23 cellular contexts compared by ENCODE assay signal in the genomic region with DNA sequence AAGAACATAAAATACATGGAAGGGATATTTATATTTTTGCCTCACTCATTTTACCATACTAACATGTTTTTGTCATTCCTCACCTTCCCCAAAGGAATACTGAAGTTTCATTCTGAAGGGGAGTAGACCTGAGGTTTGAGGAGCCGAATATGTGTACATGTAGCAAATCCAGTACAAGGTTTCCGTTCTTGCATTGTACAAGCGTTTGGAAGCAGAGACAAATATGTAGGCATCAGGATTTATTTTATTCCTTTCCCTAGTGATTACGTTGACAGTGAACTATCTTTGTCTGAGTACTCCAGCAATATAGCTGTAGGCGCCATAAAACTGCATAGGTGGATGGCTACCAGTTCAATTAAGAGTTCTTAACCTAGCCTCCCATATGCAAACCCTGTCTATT.
"Had no signal": no experiment of that assay in that cellular context is flagged by ENCODE, and none has a peak within 500 bp of the region (broad histone marks: within the 10 kb centered on the region; RNA-seq: fewer than 3 reads in every experiment).

No MANE protein-coding gene starts in this region.

- H3K4me1 ChIP-seq: colonic mucosa had no signal

- H3K4me3 ChIP-seq: colonic mucosa, pancreas, right lobe of liver, SK-N-MC, smooth muscle cell, transverse colon had no signal

- H3K27ac ChIP-seq: brain microvascular endothelial cell, colonic mucosa, neutrophil, pancreas, right lobe of liver, SK-N-MC had no signal

- H3K27me3 ChIP-seq: brain microvascular endothelial cell, colonic mucosa, neutrophil, pancreas, right lobe of liver, transverse colon had no signal

- H3K36me3 Mint-ChIP-seq: activated naive CD4-positive, alpha-beta T cell treated with anti-CD3 and anti-CD28 coated beads, Interleukin-2, amount 10 ng/mL, durations not matched to agents 7 days and 5 days; stimulated activated memory B cell treated with anti-CD40 and anti-IgM and Interleukin-4, amounts not matched to agents 10 μg/mL and 1 μg/mL and 100 μg/mL, for 72 hours had no signal

- H3K4me3 Mint-ChIP-seq: activated CD4-positive, alpha-beta memory T cell treated with anti-CD3 and anti-CD28 coated beads, Interleukin-2, amount 10 ng/mL, durations not matched to agents 7 days and 5 days; activated naive CD4-positive, alpha-beta T cell treated with anti-CD3 and anti-CD28 coated beads, Interleukin-2, amount 10 ng/mL, durations not matched to agents 7 days and 5 days; activated T-cell treated with anti-CD3 and anti-CD28 coated beads, Interleukin-2, amount 50 U/mL, for 72 hours; nephron; stimulated activated memory B cell treated with anti-CD40 and anti-IgM and Interleukin-4, amounts not matched to agents 10 μg/mL and 1 μg/mL and 100 μg/mL, for 72 hours; T-helper 17 cell had no signal

- ATAC-seq: activated T-cell treated with anti-CD3 and anti-CD28 coated beads, Interleukin-2, amount 50 U/mL, for 72 hours; pancreas; right lobe of liver; stimulated activated memory B cell treated with anti-CD40 and anti-IgM and Interleukin-4, amounts not matched to agents 10 μg/mL and 1 μg/mL and 100 μg/mL, for 72 hours; T-helper 17 cell had no signal

- H3K27ac Mint-ChIP-seq: activated CD4-positive, alpha-beta memory T cell treated with anti-CD3 and anti-CD28 coated beads, Interleukin-2, amount 10 ng/mL, durations not matched to agents 7 days and 5 days; activated naive CD4-positive, alpha-beta T cell treated with anti-CD3 and anti-CD28 coated beads, Interleukin-2, amount 10 ng/mL, durations not matched to agents 7 days and 5 days; stimulated activated memory B cell treated with anti-CD40 and anti-IgM and Interleukin-4, amounts not matched to agents 10 μg/mL and 1 μg/mL and 100 μg/mL, for 72 hours; T-helper 17 cell had no signal

- H3K27me3 Mint-ChIP-seq: activated CD4-positive, alpha-beta memory T cell treated with anti-CD3 and anti-CD28 coated beads, Interleukin-2, amount 10 ng/mL, durations not matched to agents 7 days and 5 days; activated naive CD4-positive, alpha-beta T cell treated with anti-CD3 and anti-CD28 coated beads, Interleukin-2, amount 10 ng/mL, durations not matched to agents 7 days and 5 days had no signal

- DNase-seq: activated CD4-positive, alpha-beta memory T cell treated with anti-CD3 and anti-CD28 coated beads, Interleukin-2, amount 10 ng/mL, durations not matched to agents 7 days and 5 days; activated CD4-positive, alpha-beta T cell treated with anti-CD3 and anti-CD28 coated beads for 48 hours; activated CD4-positive, CD25-positive, alpha-beta regulatory T cell; activated effector memory CD4-positive, alpha-beta T cell treated with Interleukin-2 at 50 U/mL for 16 hours; activated naive CD4-positive, alpha-beta T cell treated with anti-CD3 and anti-CD28 coated beads, Interleukin-2, amount 10 ng/mL, durations not matched to agents 7 days and 5 days; activated T-cell treated with anti-CD3 and anti-CD28 coated beads, Interleukin-2, amount 50 U/mL, for 72 hours; brain microvascular endothelial cell; central memory CD4-positive, alpha-beta T cell; colonic mucosa; foreskin melanocyte; left cardiac atrium; mesenchymal stem cell; pancreas; right lobe of liver; stimulated activated CD4-positive, alpha-beta T cell treated with anti-CD3 and anti-CD28 coated beads, Interleukin-15, amount 100 ng/mL, for 24 hours; SW 1271; T-helper 17 cell; transverse colon had no signal

- H3K9me3 ChIP-seq: colonic mucosa, neutrophil, pancreas, right lobe of liver, transverse colon had no signal

- H3K9me3 Mint-ChIP-seq: activated CD4-positive, alpha-beta memory T cell treated with anti-CD3 and anti-CD28 coated beads, Interleukin-2, amount 10 ng/mL, durations not matched to agents 7 days and 5 days; activated naive CD4-positive, alpha-beta T cell treated with anti-CD3 and anti-CD28 coated beads, Interleukin-2, amount 10 ng/mL, durations not matched to agents 7 days and 5 days; activated T-cell treated with anti-CD3 and anti-CD28 coated beads, Interleukin-2, amount 50 U/mL, for 72 hours; nephron; stimulated activated memory B cell treated with anti-CD40 and anti-IgM and Interleukin-4, amounts not matched to agents 10 μg/mL and 1 μg/mL and 100 μg/mL, for 72 hours had no signal

- H3K4me1 Mint-ChIP-seq: activated naive CD4-positive, alpha-beta T cell treated with anti-CD3 and anti-CD28 coated beads, Interleukin-2, amount 10 ng/mL, durations not matched to agents 7 days and 5 days had no signal

- H3K36me3 ChIP-seq: brain microvascular endothelial cell, colonic mucosa, neutrophil, pancreas, transverse colon had no signal
